Comparison of ENCODE assay signal across 8 cellular contexts in the genomic region with DNA sequence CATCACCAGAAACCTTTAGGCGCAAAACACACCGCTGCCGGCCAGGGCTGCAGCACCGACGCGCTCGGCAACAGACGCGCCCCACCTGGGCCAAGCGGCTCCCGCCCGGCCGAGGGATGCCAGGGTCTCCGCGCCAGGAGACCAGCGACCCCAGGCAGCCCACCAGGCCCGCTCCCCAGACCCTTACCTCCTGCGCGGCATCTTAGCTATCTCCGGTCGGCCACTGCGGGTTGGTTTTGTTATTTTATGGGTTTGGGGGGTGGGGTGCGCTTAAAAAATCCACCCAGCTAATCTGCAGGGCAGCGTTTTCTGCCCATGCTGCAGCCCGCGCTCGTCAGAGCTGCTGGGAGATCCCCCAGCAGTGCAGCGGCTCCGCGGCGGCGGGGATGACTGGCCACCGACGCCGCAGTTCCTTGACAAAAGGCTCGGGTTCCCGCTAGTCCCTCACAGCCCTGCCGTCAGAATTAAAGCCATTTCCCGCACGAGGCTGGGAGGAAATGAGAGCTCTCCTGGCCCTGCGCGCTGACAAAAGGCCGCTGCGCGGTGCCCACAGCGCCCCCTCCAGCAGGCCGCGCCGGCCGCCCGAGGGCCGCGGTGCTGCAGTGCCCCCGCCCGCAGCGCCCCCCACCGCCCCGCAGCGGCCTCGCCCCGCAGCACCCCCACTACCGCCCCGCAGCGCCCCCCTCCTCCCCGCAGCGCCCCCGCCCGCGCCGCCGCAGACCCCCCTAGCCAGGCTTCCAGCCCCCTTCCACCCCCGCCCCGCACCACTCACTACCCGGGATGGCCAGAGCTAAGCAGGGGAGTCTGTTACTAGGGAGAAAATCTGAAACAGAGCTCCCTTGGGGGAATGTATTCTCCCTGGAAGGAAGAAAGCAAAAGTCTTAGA. TPM values are rescaled to one million over a fixed set of nuclear protein-coding genes. Genes with fewer than 3 reads are reported as not detected.
DNase-seq lines count a peak whose midpoint lies in the region; ATAC-seq lines count a peak whose summit lies in the region.

TSS of gene ADD2 (minus strand) at position 502 of the 886 bp plus-strand sequence. CDS start 61,792 bp downstream, outside the sequence.

- peak within 1 kb of the TSS; percentile 76 for H3K4me3 Mint-ChIP-seq in central memory CD8-positive, alpha-beta T cell

- DNase-seq in DMS 273 treated with DMSO at 0.1 percent for 48 hours (lab: John Stamatoyannopoulos, UW) = peak; percentile 58
- peak; percentile 61 for DNase-seq in KBM-7
- peak; percentile 18 to 48 for DNase-seq in SW 1271 (lab: John Stamatoyannopoulos, UW)
- DNase-seq in central memory CD8-positive, alpha-beta T cell (ENCODE audit: low spot score in 2 of 2) = peak in 1 of 2 donors; percentile 10
- DNase-seq in left lobe of liver (ENCODE audit: low spot score) = no peak
- DNase-seq in stimulated activated CD4-positive, alpha-beta T cell treated with anti-CD3 and anti-CD28 coated beads, Interleukin-4, amount 100 ng/mL, for 48 hours (ENCODE audit: low read depth in 2 of 2) = peak; percentile 27 to 52

- no peaks in the 10 kb centered on the region for H3K9me3 Mint-ChIP-seq in central memory CD8-positive, alpha-beta T cell

- in situ Hi-C loops in KBM-7 (cut with MboI; ENCODE audit: low pct_unique_long_range_greater_than_20kb, low sequenced_read_pairs) = no loop called here

- ATAC-seq in central memory CD8-positive, alpha-beta T cell (replicated peaks; ENCODE audit: extremely low read depth, poor library complexity, severe bottlenecking) = peak; percentile 73
- peak; percentile 48 for ATAC-seq in left lobe of liver
- no peak for ATAC-seq in GM18870 (IDR thresholded peaks at IDR 0.05; ENCODE audit: unreplicated experiment)
- no peak for ATAC-seq in GM18867 (IDR thresholded peaks at IDR 0.05; ENCODE audit: unreplicated experiment)

- peak within 1 kb of the TSS; percentile 57 for H3K27ac Mint-ChIP-seq in central memory CD8-positive, alpha-beta T cell (ENCODE audit: low read depth)

- peaks cover 89% of the 10 kb centered on the region for H3K27me3 Mint-ChIP-seq in central memory CD8-positive, alpha-beta T cell

- peaks cover 21% of the 10 kb centered on the region for H3K4me1 Mint-ChIP-seq in central memory CD8-positive, alpha-beta T cell

- H3K36me3 Mint-ChIP-seq in central memory CD8-positive, alpha-beta T cell (ENCODE audit: insufficient read depth) = peaks cover 3% of the 10 kb centered on the region

RNA-seq across cellular contexts. Expression of gene ADD2, which starts in this region (rescaled TPM):
- total RNA-seq in left lobe of liver = 0.33 TPM

Comparison
In these comparisons a context has a peak if more than half of its experiments do, and no peak if none do; other contexts are left out.
1. Peak in ATAC-seq in left lobe of liver; RNA of the gene not detected or under 1 TPM.